Comparison of ENCODE assay signal across 8 cellular contexts in the genomic region with DNA sequence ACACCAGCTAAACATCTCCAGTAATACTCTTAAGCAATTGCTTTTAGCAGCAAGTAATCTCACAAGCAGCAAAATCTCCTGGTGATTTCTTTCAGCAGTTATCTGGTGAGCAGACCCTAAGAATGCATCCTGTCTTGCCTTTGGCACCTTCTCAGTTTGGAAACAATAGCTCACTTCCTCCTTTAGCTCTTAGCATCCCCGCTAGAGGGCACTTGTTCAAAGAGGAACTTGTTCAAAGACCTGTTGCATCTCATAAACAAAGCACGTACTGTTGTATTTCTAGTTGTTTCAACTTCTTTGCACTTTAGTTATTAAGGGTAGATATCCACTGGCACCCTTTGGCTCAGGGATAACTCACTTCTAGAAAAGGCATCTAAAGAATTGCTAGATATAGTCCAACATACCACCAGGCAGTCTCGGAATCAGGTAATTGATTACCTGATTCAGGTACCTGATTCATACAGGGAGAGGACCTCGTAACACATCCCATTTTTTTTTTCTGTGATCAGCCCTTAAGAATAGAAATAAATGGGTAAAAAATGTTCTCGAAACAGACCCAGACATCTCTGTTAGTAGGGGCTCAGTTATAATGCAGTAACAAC.
DNase-seq lines count a peak whose midpoint lies in the region; ATAC-seq and TF ChIP-seq lines count a peak whose summit lies in the region.

No MANE protein-coding gene starts in this region.

- H3K4me1 ChIP-seq in SJCRH30 (no peaks in the 10 kb centered on the region), colonic mucosa (no peaks in the 10 kb centered on the region), lung (ENCODE audit: control insufficient read depth in 2 of 2, insufficient read depth in 2 of 2, low read length in 2 of 2) (peaks cover 0 to 2% of the 10 kb centered on the region in 2 donors), upper lobe of right lung (no peaks in the 10 kb centered on the region)

- H3K36me3 Mint-ChIP-seq in activated T-cell treated with anti-CD3 and anti-CD28 coated beads, Interleukin-2, amount 50 U/mL, for 4 hours (ENCODE audit: insufficient read depth) = no peaks in the 10 kb centered on the region

- DNase-seq in activated T-cell treated with anti-CD3 and anti-CD28 coated beads for 1 hour (ENCODE audit: low read depth) (peak; percentile 7), HPDE6-E6E7 (ENCODE audit: extremely low spot score) (peak; percentile 29), SJCRH30 (peak; percentile 52 to 78), colonic mucosa (peak; percentile 51), lung (ENCODE audit: low spot score) (peak; percentile 65), upper lobe of right lung (no peak)
- no peak for DNase-seq in activated T-cell treated with anti-CD3 and anti-CD28 coated beads, Interleukin-2, amount 50 U/mL, for 4 hours

- H3K9me3 Mint-ChIP-seq in activated T-cell treated with anti-CD3 and anti-CD28 coated beads, Interleukin-2, amount 50 U/mL, for 4 hours = peaks cover 7% of the 10 kb centered on the region

- H3K9me3 ChIP-seq in SJCRH30 (replicated peaks) = no peaks in the 10 kb centered on the region
- no peaks in the 10 kb centered on the region for H3K9me3 ChIP-seq in colonic mucosa
- H3K9me3 ChIP-seq in lung (ENCODE audit: control insufficient read depth in 2 of 2, insufficient read depth in 1 of 2, low read length in 1 of 2) = peaks cover 0 to 1% of the 10 kb centered on the region in 2 donors
- H3K9me3 ChIP-seq in upper lobe of right lung = no peaks in the 10 kb centered on the region

- H3K27me3 ChIP-seq in SJCRH30 = no peaks in the 10 kb centered on the region
- no peaks in the 10 kb centered on the region for H3K27me3 ChIP-seq in colonic mucosa
- H3K27me3 ChIP-seq in lung (ENCODE audit: control insufficient read depth, insufficient read depth) = no peaks in the 10 kb centered on the region
- no peaks in the 10 kb centered on the region for H3K27me3 ChIP-seq in upper lobe of right lung

- H3K4me3 ChIP-seq in SJCRH30 (no peak overlapping the region), colonic mucosa (no peak overlapping the region), lung (no peak overlapping the region), upper lobe of right lung (no peak overlapping the region)

- H3K27ac ChIP-seq in SJCRH30 (no peak overlapping the region), colonic mucosa (no peak overlapping the region), lung (ENCODE audit: low read depth in 1 of 2, low read length in 1 of 2) (no peak overlapping the region), upper lobe of right lung (no peak overlapping the region)

- no peaks in the 10 kb centered on the region for H3K4me1 Mint-ChIP-seq in activated T-cell treated with anti-CD3 and anti-CD28 coated beads, Interleukin-2, amount 50 U/mL, for 4 hours (ENCODE audit: low read depth)

- no peak for ATAC-seq in activated T-cell treated with anti-CD3 and anti-CD28 coated beads, Interleukin-2, amount 50 U/mL, for 4 hours
- ATAC-seq in GM21529 (IDR thresholded peaks at IDR 0.05; ENCODE audit: unreplicated experiment) = peak; percentile 93
- ATAC-seq in lung (ENCODE audit: insufficient read depth, low FRiP score) = peak; percentile 75
- peak; percentile 92 for ATAC-seq in upper lobe of right lung

- no peak overlapping the region for H3K4me3 Mint-ChIP-seq in activated T-cell treated with anti-CD3 and anti-CD28 coated beads, Interleukin-2, amount 50 U/mL, for 4 hours

- no peak overlapping the region for H3K9ac ChIP-seq in colonic mucosa (ENCODE audit: low read depth in 2 of 2, low read length in 2 of 2)

- no peaks in the 10 kb centered on the region for H3K36me3 ChIP-seq in SJCRH30
- no peaks in the 10 kb centered on the region for H3K36me3 ChIP-seq in colonic mucosa
- no peaks in the 10 kb centered on the region for H3K36me3 ChIP-seq in lung (ENCODE audit: control insufficient read depth in 2 of 2, insufficient read depth in 2 of 2, low read length in 2 of 2)
- H3K36me3 ChIP-seq in upper lobe of right lung = no peaks in the 10 kb centered on the region

- peaks cover 8% of the 10 kb centered on the region for H3K27me3 Mint-ChIP-seq in activated T-cell treated with anti-CD3 and anti-CD28 coated beads, Interleukin-2, amount 50 U/mL, for 4 hours (ENCODE audit: low read depth)

- TF ChIP-seq CTCF in colonic mucosa (IDR thresholded peaks at IDR 0.05) (peak; percentile 61), lung (IDR thresholded peaks at IDR 0.05; ENCODE audit: control extremely low read depth, extremely low read depth) (peak; percentile 42), upper lobe of right lung (IDR thresholded peaks at IDR 0.05) (peak; percentile 64)

- intact Hi-C loops in colonic mucosa (cut with DNase I) (no loop called here), upper lobe of right lung (cut with DNase I) (no loop called here)

- WGBS in lung, 2 donors = 53 to 58% methylated on average over 5 of the region's 5 CpGs

Comparison
In these comparisons a context has a peak if more than half of its experiments do, and no peak if none do; other contexts are left out.
1. DNase-seq: peak in activated T-cell treated with anti-CD3 and anti-CD28 coated beads for 1 hour (single experiment), HPDE6-E6E7 (single experiment), SJCRH30 (2 of 2), colonic mucosa (single experiment) and lung (single experiment); none in activated T-cell treated with anti-CD3 and anti-CD28 coated beads, Interleukin-2, amount 50 U/mL, for 4 hours (single experiment) and upper lobe of right lung (single experiment).
2. ATAC-seq: peak in GM21529 (single experiment), lung (single experiment) and upper lobe of right lung (single experiment); none in activated T-cell treated with anti-CD3 and anti-CD28 coated beads, Interleukin-2, amount 50 U/mL, for 4 hours (0 of 2).
3. Peak in every context shown above with its lines, with median percentiles within 50 percentile points of each other: CTCF ChIP-seq.